9 cellular contexts compared by ENCODE assay signal in genomic region chr22:46078241-46079092, GRCh38.
DNase-seq lines count a peak whose midpoint lies in the region; ATAC-seq, FAIRE-seq and TF ChIP-seq lines count a peak whose summit lies in the region.
"Had no signal": no experiment of that assay in that cellular context is flagged by ENCODE, and none has a peak within 500 bp of the region (broad histone marks: within the 10 kb centered on the region; RNA-seq: fewer than 3 reads in every experiment).

No MANE protein-coding gene starts in this region.

- peak; percentile 96 for DNase-seq in G401 (ENCODE audit: low spot score)
- no peak for DNase-seq in Panc1 (ENCODE audit: low read depth, low spot score)
- DNase-seq in fibroblast of the aortic adventitia (ENCODE audit: low read depth) = peak; percentile 90
- peak; percentile 79 for DNase-seq in sciatic nerve (ENCODE audit: low spot score)
- no peak for DNase-seq in H54 (ENCODE audit: insufficient read length, low spot score)

- H3K27ac ChIP-seq in Panc1 (ENCODE audit: low read length) = peak overlapping the region; percentile 99

- CTCF ChIA-PET in Panc1 (lab: Charles Lee) = interaction anchor here (0.6 to 1.1 kb wide), 2 partner anchors 38 to 72 kb away, joined by 3 read pairs; no protein-coding TSS in a partner anchor

- H3K27me3 ChIP-seq in Panc1 (ENCODE audit: control insufficient read depth, insufficient read depth, low read length) = no peaks in the 10 kb centered on the region

- no peak for FAIRE-seq in H54 (lab: Jason Lieb, UNC)
- FAIRE-seq: frontal cortex had no signal

- POLR2A ChIA-PET in Panc1 (lab: Charles Lee) = interaction anchor here (0.6 to 1.2 kb wide), 3 partner anchors 34 to 49 kb away, joined by 5 to 13 read pairs (median 11); no protein-coding TSS in a partner anchor

- H3K4me3 ChIP-seq in Panc1 (ENCODE audit: low read depth in 2 of 2, low read length in 2 of 2) = peak overlapping the region; percentile 83 to 90
- H3K4me3 ChIP-seq in fibroblast of the aortic adventitia (ENCODE audit: low read depth, low read length) = peak overlapping the region; percentile 98

- TF ChIP-seq CTCF in Panc1 (IDR thresholded peaks at IDR 0.05) = no peak
- no peak for TF ChIP-seq CTCF in fibroblast of the aortic adventitia (IDR thresholded peaks at IDR 0.05; ENCODE audit: insufficient read depth, low read length)

- H3K4me1 ChIP-seq in Panc1 (ENCODE audit: control insufficient read depth, insufficient read depth, low read length) = peaks cover 27% of the 10 kb centered on the region

- in situ Hi-C loops in G401 (cut with HindIII; ENCODE audit: low sequenced_read_pairs) = loop anchor here (5.0 kb wide), 1 partner anchor 56 kb away; no protein-coding TSS in a partner anchor
- in situ Hi-C loops in Panc1 (cut with HindIII; ENCODE audit: low pct_unique_long_range_greater_than_20kb, low sequenced_read_pairs) = no loop called here

- peaks cover 7% of the 10 kb centered on the region for H3K36me3 ChIP-seq in Panc1 (ENCODE audit: control insufficient read depth, insufficient read depth, low read length)

- H3K9me3 ChIP-seq in Panc1 (ENCODE audit: control insufficient read depth, insufficient read depth, low read depth, low read length) = no peaks in the 10 kb centered on the region

- intact Hi-C loops in Panc1 (cut with micrococcal nuclease; ENCODE audit: unreplicated experiment) = no loop called here
- intact Hi-C loops in sciatic nerve (cut with DNase I) = loop anchor here (5.0 kb wide), 1 partner anchor 66 kb away; no protein-coding TSS in a partner anchor

- no TSS peak for BruUV-seq in Panc1 (replicated peaks; lab: Mats Ljungman, UMichigan)

- peak; percentile 32 for ATAC-seq in Panc1
- ATAC-seq in sciatic nerve = peak; percentile 60
- ATAC-seq in HG02610 (IDR thresholded peaks at IDR 0.05; ENCODE audit: unreplicated experiment) = no peak
- ATAC-seq in HG02852 (IDR thresholded peaks at IDR 0.05; ENCODE audit: unreplicated experiment) = no peak
- no peak for ATAC-seq in GM19035 (IDR thresholded peaks at IDR 0.05; ENCODE audit: unreplicated experiment)

- no peak for TF ChIP-seq POLR2A in H54 (IDR thresholded peaks at IDR 0.05; ENCODE audit: low read depth, low read length)

Comparison
In these comparisons a context has a peak if more than half of its experiments do, and no peak if none do; other contexts are left out.
1. DNase-seq: peak in G401 (single experiment), fibroblast of the aortic adventitia (single experiment) and sciatic nerve (single experiment); none in Panc1 (single experiment) and H54 (single experiment).
2. ATAC-seq: peak in Panc1 (single experiment) and sciatic nerve (single experiment); none in HG02610 (single experiment), HG02852 (single experiment) and GM19035 (single experiment).